ENCODE assay signal across 21 cellular contexts in genomic region chr1:104295516-104295915, GRCh38.
"Had no signal": no experiment of that assay in that cellular context is flagged by ENCODE, and none has a peak within 500 bp of the region (broad histone marks: within the 10 kb centered on the region; RNA-seq: fewer than 3 reads in every experiment).

No MANE protein-coding gene starts in this region.

- H3K4me2 ChIP-seq: neural progenitor cell had no signal

- H3K4me1 ChIP-seq: body of pancreas, foreskin keratinocyte, left lung, neural progenitor cell, vagina had no signal

- H3K9me3 Mint-ChIP-seq: activated naive CD4-positive, alpha-beta T cell treated with anti-CD3 and anti-CD28 coated beads, Interleukin-2, amount 50 U/mL, for 24 hours; neural progenitor cell; type B pancreatic cell had no signal

- H3K9me3 ChIP-seq: body of pancreas, left lung, thoracic aorta, vagina had no signal

- H3K4me1 Mint-ChIP-seq: activated naive CD4-positive, alpha-beta T cell treated with anti-CD3 and anti-CD28 coated beads, Interleukin-2, amount 50 U/mL, for 24 hours; naive thymus-derived CD8-positive, alpha-beta T cell; neural progenitor cell had no signal

- DNase-seq: activated CD4-positive, alpha-beta T cell treated with anti-CD3 and anti-CD28 coated beads for 1 hour; activated CD4-positive, alpha-beta T cell treated with anti-CD3 and anti-CD28 coated beads, Interleukin-2, amount 50 U/mL, for 1 hour; activated CD8-positive, alpha-beta T cell treated with anti-CD3 and anti-CD28 coated beads, Interleukin-2, amount 10 ng/mL, durations not matched to agents 7 days and 5 days; activated gamma-delta T cell treated with Interleukin-2 at 50 U/mL for 16 hours; anterior cingulate cortex; body of pancreas; effector CD4-positive, alpha-beta T cell; foreskin keratinocyte; left lung; naive thymus-derived CD8-positive, alpha-beta T cell; stimulated activated CD4-positive, alpha-beta T cell treated with anti-CD3 and anti-CD28 coated beads, Interleukin-4, amount 100 ng/mL, for 1 hour; stimulated activated naive CD4-positive, alpha-beta T cell treated with Interleukin-2 at 50 U/mL for 16 hours had no signal

- H3K36me3 ChIP-seq: cardiac muscle cell, left lung, neural progenitor cell, thoracic aorta, vagina had no signal

- H3K27me3 Mint-ChIP-seq: activated naive CD4-positive, alpha-beta T cell treated with anti-CD3 and anti-CD28 coated beads, Interleukin-2, amount 50 U/mL, for 24 hours; naive thymus-derived CD8-positive, alpha-beta T cell; progenitor cell of endocrine pancreas; type B pancreatic cell had no signal

- H3K27me3 ChIP-seq: body of pancreas, cardiac muscle cell, foreskin keratinocyte, left lung, neural progenitor cell, vagina had no signal

- H3K36me3 Mint-ChIP-seq: activated naive CD4-positive, alpha-beta T cell treated with anti-CD3 and anti-CD28 coated beads, Interleukin-2, amount 50 U/mL, for 24 hours; mesothelial cell of epicardium; naive thymus-derived CD8-positive, alpha-beta T cell; neural progenitor cell; type B pancreatic cell had no signal

- H3K27ac Mint-ChIP-seq: activated CD8-positive, alpha-beta T cell treated with anti-CD3 and anti-CD28 coated beads, Interleukin-2, amount 10 ng/mL, durations not matched to agents 7 days and 5 days; activated naive CD4-positive, alpha-beta T cell treated with anti-CD3 and anti-CD28 coated beads, Interleukin-2, amount 50 U/mL, for 24 hours; mesothelial cell of epicardium; naive thymus-derived CD8-positive, alpha-beta T cell; neural progenitor cell; progenitor cell of endocrine pancreas; type B pancreatic cell had no signal

- H2AFZ ChIP-seq: neural progenitor cell had no signal

- H3K4me3 Mint-ChIP-seq: activated CD8-positive, alpha-beta T cell treated with anti-CD3 and anti-CD28 coated beads, Interleukin-2, amount 10 ng/mL, durations not matched to agents 7 days and 5 days; activated naive CD4-positive, alpha-beta T cell treated with anti-CD3 and anti-CD28 coated beads, Interleukin-2, amount 50 U/mL, for 24 hours; mesothelial cell of epicardium; naive thymus-derived CD8-positive, alpha-beta T cell; neural progenitor cell; type B pancreatic cell had no signal

- ATAC-seq: activated CD8-positive, alpha-beta T cell treated with anti-CD3 and anti-CD28 coated beads, Interleukin-2, amount 10 ng/mL, durations not matched to agents 7 days and 5 days; body of pancreas; foreskin keratinocyte; left lung; naive thymus-derived CD8-positive, alpha-beta T cell had no signal

- H3K27ac ChIP-seq: body of pancreas, cardiac muscle cell, foreskin keratinocyte, left lung, neural progenitor cell, thoracic aorta, vagina had no signal

- H3K4me3 ChIP-seq: body of pancreas, cardiac muscle cell, left lung, lung, neural progenitor cell, thoracic aorta, vagina had no signal
